13 cellular contexts compared by ENCODE assay signal in the genomic region with DNA sequence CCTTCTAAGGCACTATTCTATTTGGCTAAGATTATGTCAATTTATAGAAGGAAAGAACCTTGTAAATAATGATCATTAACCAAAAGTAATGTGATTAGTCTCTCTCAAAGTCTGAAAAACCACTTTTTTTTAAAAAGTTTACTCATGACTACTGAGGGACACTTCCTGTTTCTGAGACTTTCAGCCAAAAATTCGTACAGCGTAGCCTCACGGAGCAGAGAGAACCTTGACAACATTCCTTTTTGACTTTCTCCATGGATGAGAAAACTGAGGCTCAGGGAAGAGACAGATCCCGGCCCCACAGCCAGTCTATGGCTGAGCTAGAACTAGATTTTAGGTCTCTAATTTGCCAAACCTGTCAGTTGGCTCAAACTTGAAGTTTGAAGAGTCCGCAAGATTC.
DNase-seq lines count a peak whose midpoint lies in the region; ATAC-seq lines count a peak whose summit lies in the region.
"Had no signal": no experiment of that assay in that cellular context is flagged by ENCODE, and none has a peak within 500 bp of the region (broad histone marks: within the 10 kb centered on the region; RNA-seq: fewer than 3 reads in every experiment).

No MANE protein-coding gene starts in this region.

- 77% methylated on average over 5 of the region's 5 CpGs for WGBS in thymus

- DNase-seq in activated naive CD4-positive, alpha-beta T cell treated with anti-CD3 and anti-CD28 coated beads for 36 hours, result no peak
- DNase-seq in activated naive CD4-positive, alpha-beta T cell (lab: John Stamatoyannopoulos, UW), result no peak
- DNase-seq in T-cell (no peak), glomerular visceral epithelial cell (ENCODE audit: extremely low spot score) (peak; percentile 12)
- DNase-seq: activated CD4-positive, alpha-beta T cell treated with anti-CD3 and anti-CD28 coated beads for 4 hours; AML-193; SHP77 had no signal

- peaks cover 98% of the 10 kb centered on the region for H3K36me3 Mint-ChIP-seq in activated naive CD4-positive, alpha-beta T cell treated with anti-CD3 and anti-CD28 coated beads for 36 hours (ENCODE audit: low read depth)
- H3K36me3 Mint-ChIP-seq in T-cell, result peaks cover 82% of the 10 kb centered on the region

- no peaks in the 10 kb centered on the region for H3K9me3 Mint-ChIP-seq in activated naive CD4-positive, alpha-beta T cell treated with anti-CD3 and anti-CD28 coated beads for 36 hours
- H3K9me3 Mint-ChIP-seq in T-cell, result no peaks in the 10 kb centered on the region

- POLR2A ChIA-PET in T-cell (lab: Charles Lee), result interaction anchor here (1.2 to 2.8 kb wide), 2 partner anchors 10 to 12 kb away, joined by 3 to 10 read pairs; no protein-coding TSS in a partner anchor

- CTCF ChIA-PET in activated naive CD4-positive, alpha-beta T cell treated with anti-CD3 and anti-CD28 coated beads for 36 hours (lab: Charles Lee), result interaction anchor here (0.8 kb wide), 1 partner anchor 25 kb away, joined by 3 read pairs; no protein-coding TSS in a partner anchor
- CTCF ChIA-PET in T-cell (lab: Charles Lee), result interaction anchor here in 1 of 2 donors (1.5 to 1.6 kb wide), 2 partner anchors 12 to 35 kb away, joined by 5 read pairs; no protein-coding TSS in a partner anchor

- peaks cover 87% of the 10 kb centered on the region for H3K4me1 Mint-ChIP-seq in activated naive CD4-positive, alpha-beta T cell treated with anti-CD3 and anti-CD28 coated beads for 36 hours (ENCODE audit: low read depth)
- H3K4me1 Mint-ChIP-seq in T-cell, result peaks cover 95 to 99% (median 97%) of the 10 kb centered on the region in 3 donors

- H3K27ac Mint-ChIP-seq in activated naive CD4-positive, alpha-beta T cell treated with anti-CD3 and anti-CD28 coated beads for 36 hours, result peak overlapping the region; percentile 98
- peak overlapping the region; percentile 99 for H3K27ac Mint-ChIP-seq in T-cell
- H3K27ac Mint-ChIP-seq: neural progenitor cell had no signal

- H3K4me1 ChIP-seq in thymus (ENCODE audit: control insufficient read depth, insufficient read depth, low read length), result peaks cover 69% of the 10 kb centered on the region

- H3K27me3 Mint-ChIP-seq in activated naive CD4-positive, alpha-beta T cell treated with anti-CD3 and anti-CD28 coated beads for 36 hours (ENCODE audit: low read depth), result no peaks in the 10 kb centered on the region
- H3K27me3 Mint-ChIP-seq in T-cell, result no peaks in the 10 kb centered on the region

- H3K4me3 Mint-ChIP-seq in activated naive CD4-positive, alpha-beta T cell treated with anti-CD3 and anti-CD28 coated beads for 36 hours, result peak overlapping the region; percentile 91
- peak overlapping the region; percentile 82 to 86 (median 84) for H3K4me3 Mint-ChIP-seq in T-cell
- H3K4me3 Mint-ChIP-seq: neural progenitor cell had no signal

- H3K27me3 ChIP-seq in thymus (ENCODE audit: control insufficient read depth, insufficient read depth), result no peaks in the 10 kb centered on the region
- H3K27me3 ChIP-seq: neural progenitor cell had no signal

- H3K36me3 ChIP-seq in thymus (ENCODE audit: control insufficient read depth, insufficient read depth), result peaks cover 69% of the 10 kb centered on the region
- H3K36me3 ChIP-seq: neural progenitor cell had no signal

- ATAC-seq in T-cell (replicated peaks in 1 of 4), result peak in 1 of 4 experiments; percentile 13
- ATAC-seq in HG03520 (IDR thresholded peaks at IDR 0.05; ENCODE audit: unreplicated experiment), result no peak
- no peak for ATAC-seq in HG03175 (IDR thresholded peaks at IDR 0.05; ENCODE audit: unreplicated experiment)
- ATAC-seq in HG03280 (IDR thresholded peaks at IDR 0.05; ENCODE audit: unreplicated experiment), result no peak

- intact Hi-C loops in activated naive CD4-positive, alpha-beta T cell treated with anti-CD3 and anti-CD28 coated beads for 36 hours (cut with micrococcal nuclease), result loop anchor here (5.0 kb wide), 1 partner anchor 1063 kb away; a partner anchor contains a TSS

- peak overlapping the region; percentile 92 for H3K27ac ChIP-seq in thymus (ENCODE audit: low read depth)
- H3K27ac ChIP-seq: KMS-11, neural progenitor cell had no signal

- H3K4me3 ChIP-seq in thymus (ENCODE audit: low read length), result peak overlapping the region; percentile 54
- H3K4me3 ChIP-seq: neural progenitor cell had no signal

- no peaks in the 10 kb centered on the region for H3K9me3 ChIP-seq in thymus (ENCODE audit: control insufficient read depth)
